11 cellular contexts compared by ENCODE assay signal in the genomic region with DNA sequence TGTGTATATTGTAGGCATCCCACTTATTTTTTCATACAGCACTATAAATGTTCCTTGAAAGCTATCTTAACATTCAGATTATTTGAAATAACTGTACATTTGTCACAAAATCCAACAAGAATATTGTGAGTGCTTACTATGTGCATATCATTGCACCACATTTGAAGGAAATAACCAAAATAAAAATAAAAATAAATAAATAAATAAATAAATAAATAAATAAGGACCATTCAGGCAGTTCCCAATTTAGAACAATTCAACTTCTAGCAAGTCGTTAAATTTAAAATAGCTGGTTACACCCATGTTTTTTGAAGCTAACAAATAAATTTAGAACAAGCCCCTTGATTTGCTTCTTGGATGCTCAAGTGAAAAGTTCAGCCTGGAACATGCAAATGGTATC.
"Had no signal": no experiment of that assay in that cellular context is flagged by ENCODE, and none has a peak within 500 bp of the region (broad histone marks: within the 10 kb centered on the region; RNA-seq: fewer than 3 reads in every experiment).

No MANE protein-coding gene starts in this region.

- DNase-seq: GM23248, GOT3, H7, H9, HCEC 1CT, HFFc6 had no signal

- H3K36me3 ChIP-seq: HAP-1 had no signal

- H3K9me3 ChIP-seq: HAP-1 had no signal

- FAIRE-seq: H1, H54 had no signal

- H3K4me3 ChIP-seq: GM23248, GM23338, HAP-1 had no signal

- H3K27ac ChIP-seq: GM23248 had no signal

- H3K4me2 ChIP-seq: GM23338 had no signal

- ATAC-seq: GM23338, HCT116 had no signal

- H2AFZ ChIP-seq: GM23248, GM23338 had no signal
